Comparison of ENCODE assay signal across 20 cellular contexts in genomic region chr11:114787126-114787525, GRCh38.
A peak's percentile ranks its signal among the peaks of the same experiment; 100 is the strongest.
DNase-seq lines count a peak whose midpoint lies in the region; ATAC-seq, FAIRE-seq and TF ChIP-seq lines count a peak whose summit lies in the region.
"Had no signal": no experiment of that assay in that cellular context is flagged by ENCODE, and none has a peak within 500 bp of the region (broad histone marks: within the 10 kb centered on the region; RNA-seq: fewer than 3 reads in every experiment).

No MANE protein-coding gene starts in this region.

- H2AFZ ChIP-seq in H1 (ENCODE audit: low read length): no peak overlapping the region

- H3K79me2 ChIP-seq in H1 (ENCODE audit: control insufficient read depth in 1 of 2, insufficient read depth in 2 of 2, low read length in 2 of 2): no peaks in the 10 kb centered on the region

- no peak overlapping the region for H2AK5ac ChIP-seq in H1 (ENCODE audit: low read depth, low read length)

- no peak overlapping the region for H3K4me3 ChIP-seq in H1 (ENCODE audit: extremely low read depth in 1 of 4, insufficient read depth in 2 of 4, low read depth in 3 of 4, low read length in 4 of 4)
- H3K4me3 ChIP-seq: BLaER1, GM12878, HAP-1 had no signal

- no peak for TF ChIP-seq EP300 in H1 (IDR thresholded peaks at IDR 0.05; ENCODE audit: borderline replicate concordance in 1 of 2, low read depth in 2 of 2, low read length in 2 of 2)

- H2BK12ac ChIP-seq in H1 (ENCODE audit: low read depth, low read length): peak overlapping the region; percentile 80; the same call in 1 of the 2 replicates

- no peak overlapping the region for H3K18ac ChIP-seq in H1 (ENCODE audit: extremely low read depth, low read length)

- no peak for ATAC-seq in GM21360 (IDR thresholded peaks at IDR 0.05; ENCODE audit: unreplicated experiment)
- ATAC-seq: CD8-positive, alpha-beta T cell; GM12878 had no signal

- peaks cover 0 to 2% (median 0%) of the 10 kb centered on the region in 4 experiments; a peak in 2 of 7 replicates for H3K4me1 ChIP-seq in H1 (replicated peaks in 1 of 4; ENCODE audit: control insufficient read depth in 3 of 4, insufficient read depth in 4 of 4, low read length in 3 of 4)
- H3K4me1 ChIP-seq: BLaER1, HAP-1 had no signal

- H3K36me3 ChIP-seq in H1 (ENCODE audit: control insufficient read depth in 2 of 4, insufficient read depth in 4 of 4, low read length in 3 of 4): no peaks in the 10 kb centered on the region
- H3K36me3 ChIP-seq: BLaER1, HAP-1 had no signal

- no peak overlapping the region for H4K91ac ChIP-seq in H1 (replicated peaks; ENCODE audit: insufficient read length, low read length)

- H3K23ac ChIP-seq in H1 (ENCODE audit: insufficient read length): no peak overlapping the region

- H2BK15ac ChIP-seq in H1 (ENCODE audit: low read length): no peak overlapping the region

- H3K27me3 ChIP-seq in H1 (replicated peaks in 1 of 4; ENCODE audit: control insufficient read depth in 3 of 4, extremely low read depth in 1 of 4, insufficient read depth in 3 of 4, low read length in 3 of 4): no peaks in the 10 kb centered on the region
- H3K27me3 ChIP-seq: BLaER1 had no signal

- no peak overlapping the region for H2BK120ac ChIP-seq in H1 (replicated peaks; ENCODE audit: low read depth, low read length)

- no peak for TF ChIP-seq RAD21 in H1 (IDR thresholded peaks at IDR 0.05 in 1 of 2, conservative IDR thresholded peaks at IDR 0.05 in 1 of 2; ENCODE audit: low read depth in 2 of 2, low read length in 2 of 2)

- no peak for TF ChIP-seq CTCF in D721Med (IDR thresholded peaks at IDR 0.05; ENCODE audit: insufficient read depth, missing control alignments)
- no peak for TF ChIP-seq CTCF in H1 (IDR thresholded peaks at IDR 0.05; ENCODE audit: control extremely low read depth in 1 of 3, insufficient read depth in 1 of 3, low read depth in 1 of 3, low read length in 3 of 3)

- H3K9me3 ChIP-seq in H1 (ENCODE audit: insufficient read depth in 2 of 2, low read depth in 1 of 2, low read length in 1 of 2): no peaks in the 10 kb centered on the region
- H3K9me3 ChIP-seq: BLaER1, HAP-1 had no signal

- no peak overlapping the region for H3K9ac ChIP-seq in H1 (replicated peaks in 1 of 4; ENCODE audit: extremely low read depth in 1 of 4, low read depth in 3 of 4, low read length in 3 of 4)
- H3K9ac ChIP-seq: BLaER1 had no signal

- H2BK5ac ChIP-seq in H1 (ENCODE audit: low read depth, low read length): 0 out of 2 replicates have a peak overlapping the region, but pooled peaks have one; percentile 13

- DNase-seq in NCI-H146 (lab: John Stamatoyannopoulos, UW) (peak; percentile 41), NCI-H146 treated with DMSO at 0.1 percent for 48 hours (lab: John Stamatoyannopoulos, UW; ENCODE audit: unreplicated experiment) (no peak), D721Med (ENCODE audit: insufficient read length, low spot score) (peak; percentile 51), H1 (ENCODE audit: low read depth in 1 of 2, low spot score in 2 of 2) (no peak), NK-92 (lab: John Stamatoyannopoulos, UW; ENCODE audit: unreplicated experiment) (no peak)
- DNase-seq: Caco-2; CD4-positive, CD25-positive, alpha-beta regulatory T cell; CD8-positive, alpha-beta T cell; DMS 273 treated with DMSO at 0.1 percent for 48 hours; DMS79; EL; GDM1; HFFc6 had no signal

- no peak overlapping the region for H2BK20ac ChIP-seq in H1 (ENCODE audit: low read length)

- no peaks in the 10 kb centered on the region for H4K20me1 ChIP-seq in H1 (replicated peaks in 1 of 2; ENCODE audit: control insufficient read depth in 1 of 2, insufficient read depth in 2 of 2, low read length in 2 of 2)
- H4K20me1 ChIP-seq: BLaER1 had no signal

- no peak overlapping the region for H3K56ac ChIP-seq in H1 (replicated peaks; ENCODE audit: insufficient read length, low read depth, low read length)

- no peak overlapping the region for H4K5ac ChIP-seq in H1 (ENCODE audit: insufficient read length, low read depth, low read length)

- no peaks in the 10 kb centered on the region for H3K23me2 ChIP-seq in H1 (ENCODE audit: low read depth, low read length)

- CTCF ChIA-PET in H1 (lab: Charles Lee; ENCODE audit: partially characterized antibody): interaction anchor here (1.2 to 4.3 kb wide), 5 partner anchors 9 to 547 kb away, joined by 3 to 30 read pairs (median 7); no protein-coding TSS in a partner anchor

- FAIRE-seq in D721Med (lab: Jason Lieb, UNC) (peak; percentile 58), H1 (lab: Jason Lieb, UNC) (no peak)
- FAIRE-seq: A204.1, GM12878 had no signal

- H3K4me2 ChIP-seq in H1 (ENCODE audit: insufficient read depth in 1 of 2, low read depth in 2 of 2, low read length in 2 of 2): no peak overlapping the region
- H3K4me2 ChIP-seq: BLaER1 had no signal

- TF ChIP-seq POLR2A in H1 (IDR thresholded peaks at IDR 0.05; ENCODE audit: control extremely low read depth in 1 of 2, low read depth in 2 of 2, low read length in 2 of 2): no peak

- 81% methylated on average over 8 of the region's 8 CpGs; no CpG with 5 or more reads in 1 of the 2 experiments for WGBS in H1 (ENCODE audit: extremely low coverage in 1 of 2, insufficient coverage in 1 of 2, insufficient read length in 1 of 2, insufficient replicate concordance in 2 of 2, low coverage in 1 of 2, low lambda C conversion rate in 2 of 2, missing lambda C conversion rate in 1 of 2), 2 experiments

- H3K4ac ChIP-seq in H1 (replicated peaks; ENCODE audit: insufficient read length, low read depth, low read length): no peak overlapping the region

- no peak overlapping the region for H3K14ac ChIP-seq in H1 (ENCODE audit: insufficient read length)

- no peak overlapping the region for H3K27ac ChIP-seq in H1 (ENCODE audit: low read depth, low read length)
- H3K27ac ChIP-seq: 22Rv1, BLaER1, C4-2B had no signal

- H4K8ac ChIP-seq in H1 (ENCODE audit: extremely low read depth, insufficient read depth, low read length): no peak overlapping the region

- no peaks in the 10 kb centered on the region for H3K79me1 ChIP-seq in H1 (ENCODE audit: low read depth, low read length)

- POLR2A ChIA-PET in H1 (lab: Charles Lee; ENCODE audit: partially characterized antibody): no interaction called here

TF ChIP-seq in H1, 55 proteins besides CTCF, POLR2A, EP300 and RAD21:
- no peak for TF ChIP-seq CEBPB (IDR thresholded peaks at IDR 0.05; ENCODE audit: low read depth, low read length)
- TF ChIP-seq TBP (IDR thresholded peaks at IDR 0.05; ENCODE audit: low read depth, low read length): no peak
- TF ChIP-seq ASH2L (IDR thresholded peaks at IDR 0.05; ENCODE audit: low read length): no peak
- no peak for TF ChIP-seq KDM1A (IDR thresholded peaks at IDR 0.05; ENCODE audit: borderline replicate concordance, low read length)
- TF ChIP-seq KDM4A (IDR thresholded peaks at IDR 0.05; ENCODE audit: low read depth, low read length, severe bottlenecking): no peak
- TF ChIP-seq EZH2 (IDR thresholded peaks at IDR 0.05; ENCODE audit: low read depth, low read length, severe bottlenecking): no peak
- no peak for TF ChIP-seq CBX5 (IDR thresholded peaks at IDR 0.05; ENCODE audit: low read depth, low read length)
- no peak for TF ChIP-seq BACH1 (IDR thresholded peaks at IDR 0.05; ENCODE audit: low read length)
- TF ChIP-seq NRF1 (IDR thresholded peaks at IDR 0.05; ENCODE audit: low read depth, low read length): no peak
TF ChIP-seq in H1: peak in this region for 0.

Comparison
In these comparisons a context has a peak if more than half of its experiments do, and no peak if none do; other contexts are left out.
1. DNase-seq: peak in NCI-H146 (single experiment) and D721Med (single experiment); none in NCI-H146 treated with DMSO at 0.1 percent for 48 hours (single experiment), H1 (0 of 2) and NK-92 (single experiment).